In the genomic region with DNA sequence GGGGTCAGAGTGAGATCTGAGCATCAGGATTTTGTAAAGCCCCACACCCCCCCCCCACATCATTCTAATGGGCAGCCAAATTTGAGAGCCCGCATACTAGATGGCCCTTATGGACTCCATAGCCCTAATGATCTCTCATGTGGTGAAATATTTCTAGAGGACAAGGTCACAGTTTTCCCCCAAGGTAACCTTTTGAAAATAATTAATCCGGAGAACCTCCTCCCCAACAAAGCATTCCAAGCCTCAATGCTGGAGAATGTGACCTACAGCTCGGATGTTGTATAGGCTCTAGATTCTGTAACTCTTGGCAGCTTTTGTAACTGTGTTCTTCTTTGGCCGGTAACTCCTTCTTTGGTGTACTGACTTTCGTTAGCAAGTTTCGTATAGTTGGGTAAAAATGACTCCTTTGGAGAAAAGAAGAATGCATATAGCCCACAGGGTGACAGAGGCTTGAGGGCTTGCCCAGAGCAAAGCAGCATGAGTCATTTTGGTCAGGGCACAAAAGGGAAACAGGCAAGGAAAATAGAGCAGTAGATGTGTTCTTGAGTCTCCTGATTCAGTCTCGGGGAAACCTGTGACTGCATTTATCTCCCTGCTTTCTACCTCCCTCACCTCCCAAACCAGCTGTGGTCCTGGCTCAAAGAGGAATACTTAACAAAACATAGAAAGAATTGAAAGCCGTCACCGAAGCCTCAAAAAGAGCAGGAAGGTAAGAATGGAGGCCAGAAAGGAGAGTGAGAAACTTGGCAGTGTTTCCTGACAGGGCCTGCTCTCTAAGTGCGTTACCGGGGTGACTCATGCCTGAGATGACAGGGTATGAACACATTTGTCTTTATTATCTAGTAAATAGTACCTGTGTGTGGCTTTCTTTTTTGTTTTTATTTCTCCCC, we compare ENCODE assay signal across 8 cellular contexts. TPM values are rescaled to one million over a fixed set of nuclear protein-coding genes. Genes with fewer than 3 reads are reported as not detected.
DNase-seq lines count a peak whose midpoint lies in the region; ATAC-seq and TF ChIP-seq lines count a peak whose summit lies in the region.

No MANE protein-coding gene starts in this region.

- H3K4me1 Mint-ChIP-seq in T-helper 2 cell treated with Interferon-gamma antibody and Interleukin-4, amounts not matched to agents 5 μg/mL and 100 μg/mL, for 36 hours (ENCODE audit: low read depth), result peaks cover 27% of the 10 kb centered on the region

- in situ Hi-C loops in gastrocnemius medialis (cut with MboI; ENCODE audit: low sequenced_read_pairs in 4 of 4), result loop anchor here (10.0 to 25.0 kb wide), 3 partner anchors 201 to 559 kb away; a partner anchor contains a TSS

- H3K4me3 Mint-ChIP-seq in T-helper 2 cell treated with Interferon-gamma antibody and Interleukin-4, amounts not matched to agents 5 μg/mL and 100 μg/mL, for 36 hours, result peak overlapping the region; percentile 53

- no peak for ATAC-seq in gastrocnemius medialis

- H3K4me3 ChIP-seq in urinary bladder (ENCODE audit: low read depth, low read length) (no peak overlapping the region), gastrocnemius medialis (no peak overlapping the region)

- H3K27ac ChIP-seq in urinary bladder (ENCODE audit: low read depth), result peak overlapping the region; percentile 49
- H3K27ac ChIP-seq in gastrocnemius medialis, result no peak overlapping the region

- no peaks in the 10 kb centered on the region for H3K36me3 Mint-ChIP-seq in T-helper 2 cell treated with Interferon-gamma antibody and Interleukin-4, amounts not matched to agents 5 μg/mL and 100 μg/mL, for 36 hours (ENCODE audit: low read depth)

- no peaks in the 10 kb centered on the region for H3K9me3 Mint-ChIP-seq in T-helper 2 cell treated with Interferon-gamma antibody and Interleukin-4, amounts not matched to agents 5 μg/mL and 100 μg/mL, for 36 hours

- intact Hi-C loops in gastrocnemius medialis (cut with DNase I; ENCODE audit: low total_unique reads), result no loop called here

- TF ChIP-seq POLR2A in gastrocnemius medialis (IDR thresholded peaks at IDR 0.05), result no peak

- WGBS in urinary bladder, result 69% methylated on average over 11 of the region's 11 CpGs

- DNase-seq in DMS53 treated with DMSO at 0.1 percent for 48 hours (lab: John Stamatoyannopoulos, UW; ENCODE audit: unreplicated experiment), result peak; percentile 37
- peak; percentile 69 for DNase-seq in HPDE6-E6E7 (ENCODE audit: extremely low spot score)
- DNase-seq in T-helper 2 cell treated with Interferon-gamma antibody and Interleukin-4, amounts not matched to agents 5 μg/mL and 100 μg/mL, for 36 hours (ENCODE audit: low spot score), result peak; percentile 43
- DNase-seq in fibroblast of peridontal ligament (ENCODE audit: extremely low read depth), result peak; percentile 93
- no peak for DNase-seq in gastrocnemius medialis
- no peak for DNase-seq in activated CD8-positive, alpha-beta memory T cell treated with anti-CD3 and anti-CD28 coated beads, Interleukin-2, amount 50 U/mL, for 48 hours
- no peak for DNase-seq in GM10266 (ENCODE audit: extremely low spot score)

- H3K27me3 Mint-ChIP-seq in T-helper 2 cell treated with Interferon-gamma antibody and Interleukin-4, amounts not matched to agents 5 μg/mL and 100 μg/mL, for 36 hours (ENCODE audit: low read depth), result peaks cover 11% of the 10 kb centered on the region

- H3K27me3 ChIP-seq in gastrocnemius medialis, result no peaks in the 10 kb centered on the region

- H3K36me3 ChIP-seq in urinary bladder (ENCODE audit: insufficient read depth) (no peaks in the 10 kb centered on the region), gastrocnemius medialis (no peaks in the 10 kb centered on the region)

- H3K9me3 ChIP-seq in gastrocnemius medialis, result no peaks in the 10 kb centered on the region

- no peaks in the 10 kb centered on the region for H3K4me1 ChIP-seq in urinary bladder (ENCODE audit: insufficient read depth)
- H3K4me1 ChIP-seq in gastrocnemius medialis, result no peaks in the 10 kb centered on the region

- TF ChIP-seq CTCF in gastrocnemius medialis (IDR thresholded peaks at IDR 0.05 in 4 of 5, conservative IDR thresholded peaks at IDR 0.05 in 1 of 5) (no peak), GM10266 (IDR thresholded peaks at IDR 0.05; ENCODE audit: control insufficient read depth, insufficient read depth, low read depth, missing control alignments) (no peak)

- H3K27ac Mint-ChIP-seq in T-helper 2 cell treated with Interferon-gamma antibody and Interleukin-4, amounts not matched to agents 5 μg/mL and 100 μg/mL, for 36 hours, result peak overlapping the region; percentile 80

RNA-seq across cellular contexts. Expression of a gene that starts 6.5 kb away (rescaled TPM):
- 26.0 TPM for total RNA-seq in urinary bladder
- 23.0 TPM for polyA plus RNA-seq in urinary bladder
- 10 to 100 TPM in 2 of 4 donors, 1 to 10 TPM in 2; 4.8 to 14.8 (median 9.7) TPM for total RNA-seq in gastrocnemius medialis

Comparison
In these comparisons a context has a peak if more than half of its experiments do, and no peak if none do; other contexts are left out.
1. DNase-seq: peak in DMS53 treated with DMSO at 0.1 percent for 48 hours (single experiment), HPDE6-E6E7 (single experiment), T-helper 2 cell treated with Interferon-gamma antibody and Interleukin-4, amounts not matched to agents 5 μg/mL and 100 μg/mL, for 36 hours (single experiment) and fibroblast of peridontal ligament (single experiment); none in gastrocnemius medialis (0 of 2), activated CD8-positive, alpha-beta memory T cell treated with anti-CD3 and anti-CD28 coated beads, Interleukin-2, amount 50 U/mL, for 48 hours (single experiment) and GM10266 (single experiment).